In genomic region chrX:147875866-147876596, GRCh38 we compare ENCODE assay signal across 11 cellular contexts. TPM values are rescaled to one million over a fixed set of nuclear protein-coding genes. Genes with fewer than 3 reads are reported as not detected.
DNase-seq lines count a peak whose midpoint lies in the region; ATAC-seq lines count a peak whose summit lies in the region.
"Had no signal": no experiment of that assay in that cellular context is flagged by ENCODE, and none has a peak within 500 bp of the region (broad histone marks: within the 10 kb centered on the region; RNA-seq: fewer than 3 reads in every experiment).

No MANE protein-coding gene starts in this region.

- H3K4me3 Mint-ChIP-seq in effector memory CD8-positive, alpha-beta T cell: peak overlapping the region in 1 of 2 donors; percentile 9
- H3K4me3 Mint-ChIP-seq: CD4-positive, CD25-positive, alpha-beta regulatory T cell; neural crest cell had no signal

- H3K9me3 Mint-ChIP-seq in effector memory CD8-positive, alpha-beta T cell: no peaks in the 10 kb centered on the region

- DNase-seq in effector memory CD8-positive, alpha-beta T cell: peak in 2 of 3 experiments; percentile 0 to 2
- DNase-seq in hippocampal formation (lab: John Stamatoyannopoulos, UW): no peak
- no peak for DNase-seq in NCI-H1436 (lab: John Stamatoyannopoulos, UW)
- DNase-seq in left cardiac atrium: no peak
- no peak for DNase-seq in amniotic stem cell (lab: John Stamatoyannopoulos, UW)
- DNase-seq: CD4-positive, CD25-positive, alpha-beta regulatory T cell; PC-3 had no signal

- peaks cover 5% of the 10 kb centered on the region for H3K36me3 Mint-ChIP-seq in effector memory CD8-positive, alpha-beta T cell (ENCODE audit: insufficient read depth)
- H3K36me3 Mint-ChIP-seq: CD4-positive, CD25-positive, alpha-beta regulatory T cell had no signal

- intact Hi-C loops in left cardiac atrium (cut with DNase I): no loop called here

- peak; percentile 95 for ATAC-seq in GM18499 (IDR thresholded peaks at IDR 0.05; ENCODE audit: insufficient read depth, unreplicated experiment)
- peak; percentile 98 for ATAC-seq in GM21515 (IDR thresholded peaks at IDR 0.05; ENCODE audit: unreplicated experiment)
- ATAC-seq in HG03354 (IDR thresholded peaks at IDR 0.05; ENCODE audit: poor library complexity, severe bottlenecking, unreplicated experiment): peak; percentile 95
- ATAC-seq in effector memory CD8-positive, alpha-beta T cell (replicated peaks): peak; percentile 66
- no peak for ATAC-seq in left cardiac atrium
- ATAC-seq: PC-3 had no signal

- H3K27ac Mint-ChIP-seq in effector memory CD8-positive, alpha-beta T cell: peak overlapping the region; percentile 51 to 64
- H3K27ac Mint-ChIP-seq: CD4-positive, CD25-positive, alpha-beta regulatory T cell had no signal

- peaks cover 9 to 10% of the 10 kb centered on the region in 2 donors for H3K4me1 Mint-ChIP-seq in effector memory CD8-positive, alpha-beta T cell (ENCODE audit: low read depth in 2 of 2)
- H3K4me1 Mint-ChIP-seq: CD4-positive, CD25-positive, alpha-beta regulatory T cell; neural crest cell had no signal

- H3K27me3 Mint-ChIP-seq in effector memory CD8-positive, alpha-beta T cell: peaks cover 0 to 7% of the 10 kb centered on the region in 2 donors
- H3K27me3 Mint-ChIP-seq: CD4-positive, CD25-positive, alpha-beta regulatory T cell had no signal

RNA-seq across cellular contexts. Expression of gene FMR1, which starts 35.7 kb away (rescaled TPM):
- 10 to 100 TPM; 28.1 to 28.5 TPM for total RNA-seq in left cardiac atrium

Comparison
In these comparisons a context has a peak if more than half of its experiments do, and no peak if none do; other contexts are left out.
1. ATAC-seq: peak in GM18499 (single experiment), GM21515 (single experiment), HG03354 (single experiment) and effector memory CD8-positive, alpha-beta T cell (single experiment); none in left cardiac atrium (0 of 2).
2. DNase-seq: peak in effector memory CD8-positive, alpha-beta T cell (2 of 3); none in hippocampal formation (0 of 2), NCI-H1436 (single experiment), left cardiac atrium (single experiment) and amniotic stem cell (single experiment).